Comparison of ENCODE assay signal across 10 cellular contexts in genomic region chr3:157134620-157135191, GRCh38. TPM values are rescaled to one million over a fixed set of nuclear protein-coding genes. Genes with fewer than 3 reads are reported as not detected.
DNase-seq lines count a peak whose midpoint lies in the region; ATAC-seq and TF ChIP-seq lines count a peak whose summit lies in the region.
"Had no signal": no experiment of that assay in that cellular context is flagged by ENCODE, and none has a peak within 500 bp of the region (broad histone marks: within the 10 kb centered on the region; RNA-seq: fewer than 3 reads in every experiment).

No MANE protein-coding gene starts in this region.

- H3K4me3 ChIP-seq in testis = no peak overlapping the region
- no peak overlapping the region for H3K4me3 ChIP-seq in H7 (ENCODE audit: insufficient read depth, low read depth, low read length)
- H3K4me3 ChIP-seq in MG63 = no peak overlapping the region

- no peaks in the 10 kb centered on the region for H3K27me3 ChIP-seq in testis
- H3K27me3 ChIP-seq in H7 (ENCODE audit: control insufficient read depth, insufficient read depth, low read length) = no peaks in the 10 kb centered on the region
- no peaks in the 10 kb centered on the region for H3K27me3 ChIP-seq in MG63

- WGBS in testis, 2 donors = 32 to 58% methylated on average over 1 of the region's 1 CpG

- peaks cover 57% of the 10 kb centered on the region for H3K4me1 ChIP-seq in testis

- H3K36me3 ChIP-seq in testis (ENCODE audit: low read depth, missing control alignments) = no peaks in the 10 kb centered on the region
- no peaks in the 10 kb centered on the region for H3K36me3 ChIP-seq in H7 (replicated peaks; ENCODE audit: control insufficient read depth, insufficient read depth, low read length)
- H3K36me3 ChIP-seq in MG63 = peaks cover 13% of the 10 kb centered on the region

- CTCF ChIA-PET in activated CD4-positive, alpha-beta T cell treated with anti-CD3 and anti-CD28 coated beads for 36 hours (lab: Charles Lee) = interaction anchor here (1.2 to 4.8 kb wide), 2 partner anchors 45 to 54 kb away, joined by 4 to 93 read pairs; no protein-coding TSS in a partner anchor

- H3K9me3 Mint-ChIP-seq in activated CD4-positive, alpha-beta T cell treated with anti-CD3 and anti-CD28 coated beads for 36 hours (ENCODE audit: low read depth) = no peaks in the 10 kb centered on the region

- no peak for DNase-seq in activated CD4-positive, alpha-beta T cell treated with anti-CD3 and anti-CD28 coated beads for 36 hours
- no peak for DNase-seq in activated CD4-positive, alpha-beta T cell treated with anti-CD3 and anti-CD28 coated beads for 48 hours
- no peak for DNase-seq in testis
- DNase-seq in H7 = no peak
- no peak for DNase-seq in MG63
- DNase-seq: GOT3, kidney glomerular epithelial cell had no signal

- POLR2A ChIA-PET in activated CD4-positive, alpha-beta T cell treated with anti-CD3 and anti-CD28 coated beads for 36 hours (lab: Charles Lee) = no interaction called here

- H3K27ac Mint-ChIP-seq in activated CD4-positive, alpha-beta T cell treated with anti-CD3 and anti-CD28 coated beads for 36 hours = peak overlapping the region; percentile 21

- H3K36me3 Mint-ChIP-seq in activated CD4-positive, alpha-beta T cell treated with anti-CD3 and anti-CD28 coated beads for 36 hours (ENCODE audit: low read depth) = peaks cover 4% of the 10 kb centered on the region

- no peaks in the 10 kb centered on the region for H3K9me3 ChIP-seq in testis
- H3K9me3 ChIP-seq in MG63 = peaks cover 4% of the 10 kb centered on the region; the same call in 1 of the 2 replicates

- no peak for TF ChIP-seq CTCF in testis (IDR thresholded peaks at IDR 0.05)

- intact Hi-C loops in activated CD4-positive, alpha-beta T cell treated with anti-CD3 and anti-CD28 coated beads for 36 hours (cut with DNase I, micrococcal nuclease) = loop anchor here in 1 of 2 experiments (5.0 kb wide), 1 partner anchor 582 kb away; no protein-coding TSS in a partner anchor
- intact Hi-C loops in testis (cut with DNase I; ENCODE audit: low total_unique reads) = loop anchor here (10.0 kb wide), 2 partner anchors 460 to 590 kb away; partner anchors contain the start of gene TIPARP

- peaks cover 53% of the 10 kb centered on the region for H3K4me1 Mint-ChIP-seq in activated CD4-positive, alpha-beta T cell treated with anti-CD3 and anti-CD28 coated beads for 36 hours

- H3K4me3 Mint-ChIP-seq in activated CD4-positive, alpha-beta T cell treated with anti-CD3 and anti-CD28 coated beads for 36 hours = no peak overlapping the region

- H3K27ac ChIP-seq in cingulate gyrus (ENCODE audit: low read depth, low read length) (peak overlapping the region; percentile 96), testis (peak overlapping the region; percentile 34 to 60)

- TF ChIP-seq POLR2A in testis (IDR thresholded peaks at IDR 0.05) = no peak

- H3K27me3 Mint-ChIP-seq in activated CD4-positive, alpha-beta T cell treated with anti-CD3 and anti-CD28 coated beads for 36 hours = no peaks in the 10 kb centered on the region

- ATAC-seq in activated CD4-positive, alpha-beta T cell treated with anti-CD3 and anti-CD28 coated beads for 36 hours = peak; percentile 40
- ATAC-seq in HG03354 (IDR thresholded peaks at IDR 0.05; ENCODE audit: poor library complexity, severe bottlenecking, unreplicated experiment) (peak; percentile 63), GM21717 (IDR thresholded peaks at IDR 0.05; ENCODE audit: unreplicated experiment) (no peak)

RNA-seq across cellular contexts. Expression of gene CCNL1, which starts 25.2 kb away (rescaled TPM):
- 100 to 1,000 TPM; 163 to 215 TPM for total RNA-seq in activated CD4-positive, alpha-beta T cell treated with anti-CD3 and anti-CD28 coated beads for 36 hours
- 100 to 1,000 TPM; 168 to 200 TPM for total RNA-seq in testis
- 46.1 TPM for polyA plus RNA-seq in testis (ENCODE audit: insufficient read depth, low read depth, low replicate concordance)
- total RNA-seq in H7 (2014; rRNA removed; shearing (Covaris generic)) = 41.1 and 75.1 TPM in 2 replicates
- 51.8 and 68.8 TPM in 2 replicates for total RNA-seq in MG63 (2014; rRNA removed; shearing (Covaris generic); ENCODE audit: low replicate concordance)
